ENCODE assay signal across 13 cellular contexts in the genomic region with DNA sequence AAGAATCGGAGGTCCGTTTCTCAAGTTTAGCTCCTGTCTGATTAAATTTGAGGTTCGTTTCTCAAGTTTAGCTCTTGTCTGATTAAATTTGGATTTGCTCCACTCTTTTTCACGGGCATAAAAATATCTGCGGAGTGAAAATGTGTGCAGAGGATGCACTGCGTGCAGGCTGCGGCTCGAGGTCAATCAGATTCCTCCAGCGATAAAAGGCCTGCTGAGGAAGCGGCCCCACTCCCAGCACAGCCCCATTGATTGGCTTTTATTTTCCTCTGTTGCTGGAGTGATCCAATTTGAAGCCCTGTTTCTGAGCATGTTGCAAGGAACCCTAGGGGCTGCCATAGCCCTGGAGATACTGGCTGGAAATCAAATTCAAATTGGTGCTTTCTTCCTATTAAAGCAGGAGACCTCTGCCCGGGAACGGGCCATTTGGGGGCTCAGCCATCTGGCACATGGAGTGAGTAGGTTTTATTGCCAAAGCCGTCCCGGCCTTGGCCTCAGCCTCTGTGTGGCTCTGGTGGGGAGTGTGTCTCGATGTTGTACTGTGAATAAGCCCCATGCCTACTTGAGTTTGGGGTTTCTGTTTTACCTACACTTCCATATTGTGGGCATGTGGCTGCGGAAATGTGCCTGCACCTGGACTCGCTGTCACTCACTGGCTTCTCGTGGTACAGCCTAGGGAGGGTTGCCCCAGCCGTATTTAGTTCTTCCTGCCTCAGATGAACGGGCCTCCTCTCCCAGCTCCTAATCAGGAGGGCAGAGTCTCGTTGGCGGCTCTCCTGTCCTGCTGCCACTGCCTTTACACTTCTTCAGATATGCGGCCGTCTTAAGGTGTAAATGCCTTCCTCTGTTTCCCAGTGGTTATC. TPM values are rescaled to one million over a fixed set of nuclear protein-coding genes. Genes with fewer than 3 reads are reported as not detected.
DNase-seq lines count a peak whose midpoint lies in the region; ATAC-seq and TF ChIP-seq lines count a peak whose summit lies in the region.
"Had no signal": no experiment of that assay in that cellular context is flagged by ENCODE, and none has a peak within 500 bp of the region (broad histone marks: within the 10 kb centered on the region; RNA-seq: fewer than 3 reads in every experiment).

No MANE protein-coding gene starts in this region.

- no peak overlapping the region for H3K4me3 ChIP-seq in CD4-positive, CD25-positive, alpha-beta regulatory T cell (ENCODE audit: low read depth, low read length)
- H3K4me3 ChIP-seq in ovary, result no peak overlapping the region
- H3K4me3 ChIP-seq: sigmoid colon had no signal

- TF ChIP-seq POLR2A in ovary (IDR thresholded peaks at IDR 0.05), result no peak

- ATAC-seq in CD4-positive, CD25-positive, alpha-beta regulatory T cell (ENCODE audit: low read depth in 2 of 2), result no peak
- ATAC-seq in GM18520 (IDR thresholded peaks at IDR 0.05; ENCODE audit: unreplicated experiment), result no peak
- no peak for ATAC-seq in HG03159 (IDR thresholded peaks at IDR 0.05; ENCODE audit: unreplicated experiment)

- no peak for DNase-seq in CD4-positive, CD25-positive, alpha-beta regulatory T cell
- peak; percentile 72 for DNase-seq in NCI-H446 treated with DMSO at 0.1 percent for 48 hours (lab: John Stamatoyannopoulos, UW)
- peak; percentile 21 for DNase-seq in dermis blood vessel endothelial cell
- peak; percentile 50 to 81 (median 56) for DNase-seq in ovary
- no peak for DNase-seq in NOMO-1 treated with dmso at 0.1 percent for 144 hours (lab: John Stamatoyannopoulos, UW; ENCODE audit: unreplicated experiment)
- DNase-seq in hepatic stellate cell (ENCODE audit: low spot score), result no peak
- DNase-seq: activated CD4-positive, alpha-beta T cell treated with anti-CD3 and anti-CD28 coated beads, Interleukin-2, amount 50 U/mL, for 4 hours; activated naive CD4-positive, alpha-beta T cell treated with anti-CD3 and anti-CD28 coated beads, Interleukin-2, amount 50 U/mL, for 16 hours; NCI-H2029; sigmoid colon; SW 1271 had no signal

- no peaks in the 10 kb centered on the region for H3K27me3 Mint-ChIP-seq in CD4-positive, CD25-positive, alpha-beta regulatory T cell

- H3K36me3 Mint-ChIP-seq in CD4-positive, CD25-positive, alpha-beta regulatory T cell, result peaks cover 3% of the 10 kb centered on the region

- peaks cover 4% of the 10 kb centered on the region for H3K4me1 ChIP-seq in CD4-positive, CD25-positive, alpha-beta regulatory T cell (ENCODE audit: control insufficient read depth, insufficient read depth, low read length, poor library complexity, severe bottlenecking)
- H3K4me1 ChIP-seq in ovary (ENCODE audit: insufficient read depth), result peaks cover 7% of the 10 kb centered on the region
- H3K4me1 ChIP-seq: sigmoid colon had no signal

- H3K4me3 Mint-ChIP-seq in CD4-positive, CD25-positive, alpha-beta regulatory T cell, result no peak overlapping the region

- intact Hi-C loops in ovary (cut with DNase I), result loop anchor here in 1 of 4 donors (2.0 kb wide), 1 partner anchor 75 kb away; no protein-coding TSS in a partner anchor

- peak overlapping the region in 2 of 3 donors; percentile 22 to 51 for H3K27ac Mint-ChIP-seq in CD4-positive, CD25-positive, alpha-beta regulatory T cell

- 45 to 50% (median 46%) methylated on average over 24 of the region's 24 CpGs for WGBS in ovary, 3 donors

- H3K27ac ChIP-seq in CD4-positive, CD25-positive, alpha-beta regulatory T cell (ENCODE audit: insufficient read depth, low read length, poor library complexity, severe bottlenecking), result no peak overlapping the region
- H3K27ac ChIP-seq in ovary, result no peak overlapping the region
- H3K27ac ChIP-seq: sigmoid colon had no signal

- no peaks in the 10 kb centered on the region for H3K9me3 ChIP-seq in CD4-positive, CD25-positive, alpha-beta regulatory T cell (ENCODE audit: control insufficient read depth in 2 of 2, low read length in 2 of 2)
- no peaks in the 10 kb centered on the region for H3K9me3 ChIP-seq in ovary
- H3K9me3 ChIP-seq: sigmoid colon had no signal

- no peaks in the 10 kb centered on the region for H3K27me3 ChIP-seq in CD4-positive, CD25-positive, alpha-beta regulatory T cell (ENCODE audit: control insufficient read depth, insufficient read depth, low read length)
- no peaks in the 10 kb centered on the region for H3K27me3 ChIP-seq in ovary
- H3K27me3 ChIP-seq: sigmoid colon had no signal

- H3K9me3 Mint-ChIP-seq in CD4-positive, CD25-positive, alpha-beta regulatory T cell, result no peaks in the 10 kb centered on the region

- no peak for TF ChIP-seq EP300 in ovary (IDR thresholded peaks at IDR 0.05)

- H3K4me1 Mint-ChIP-seq in CD4-positive, CD25-positive, alpha-beta regulatory T cell, result peaks cover 6 to 39% (median 17%) of the 10 kb centered on the region in 4 donors

- H3K36me3 ChIP-seq in CD4-positive, CD25-positive, alpha-beta regulatory T cell (ENCODE audit: control insufficient read depth, insufficient read depth, low read length), result no peaks in the 10 kb centered on the region
- H3K36me3 ChIP-seq in ovary, result no peaks in the 10 kb centered on the region
- H3K36me3 ChIP-seq: sigmoid colon had no signal

- no peak for TF ChIP-seq CTCF in ovary (IDR thresholded peaks at IDR 0.05)

RNA-seq across cellular contexts. Expression of a gene that starts 25.5 kb away (rescaled TPM):
- 20.6 TPM for total RNA-seq in CD4-positive, CD25-positive, alpha-beta regulatory T cell
- polyA plus RNA-seq in CD4-positive, CD25-positive, alpha-beta regulatory T cell, result 10 to 100 TPM in 1 of 4 donors, 1 to 10 TPM in 3; 3.7 to 13.8 (median 5.0) TPM
- total RNA-seq in dermis blood vessel endothelial cell (102 and 247 TPM in 2 replicates), ovary (10 to 100 TPM; 12.3 to 62.9 (median 40.0) TPM)
- polyA plus RNA-seq in ovary, result 10 to 100 TPM; 23.0 to 29.6 TPM

Comparison
In these comparisons a context has a peak if more than half of its experiments do, and no peak if none do; other contexts are left out.
1. DNase-seq: peak in NCI-H446 treated with DMSO at 0.1 percent for 48 hours (single experiment), dermis blood vessel endothelial cell (single experiment) and ovary (5 of 5); none in CD4-positive, CD25-positive, alpha-beta regulatory T cell (0 of 3), NOMO-1 treated with dmso at 0.1 percent for 144 hours (single experiment) and hepatic stellate cell (single experiment).